10 cellular contexts compared by ENCODE assay signal in the genomic region with DNA sequence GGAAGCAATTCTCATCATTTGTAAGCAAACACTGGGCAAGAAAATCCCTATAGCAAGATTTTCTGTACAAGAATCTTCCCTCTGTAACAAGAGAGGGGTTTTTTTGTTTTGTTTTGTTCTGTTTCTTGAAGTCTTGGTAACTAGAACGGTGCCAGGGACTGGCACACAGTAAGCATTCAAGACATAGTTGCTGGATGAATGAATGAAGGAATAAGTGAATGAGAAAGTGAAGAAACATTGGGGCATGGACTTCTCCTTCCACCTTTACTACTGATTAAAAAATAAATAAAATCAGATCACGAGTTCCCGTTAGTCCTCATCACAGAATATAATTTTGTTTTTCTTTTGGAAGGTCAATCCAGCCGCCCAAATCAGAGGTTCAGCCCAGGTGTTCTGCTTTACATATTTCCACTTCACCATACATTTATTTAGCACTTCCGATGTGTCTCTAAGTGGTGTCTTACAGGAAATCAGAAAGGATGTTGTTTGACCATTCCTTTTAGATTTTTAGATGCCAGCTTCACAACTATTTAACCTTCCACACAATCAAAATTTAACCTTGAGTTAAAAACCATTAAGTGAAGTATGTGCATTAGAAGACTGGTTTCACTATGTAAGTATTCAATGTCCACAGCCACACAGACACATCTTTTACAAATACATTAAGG.
A peak's percentile ranks its signal among the peaks of the same experiment; 100 is the strongest.
DNase-seq lines count a peak whose midpoint lies in the region; ATAC-seq and TF ChIP-seq lines count a peak whose summit lies in the region.
"Had no signal": no experiment of that assay in that cellular context is flagged by ENCODE, and none has a peak within 500 bp of the region (broad histone marks: within the 10 kb centered on the region; RNA-seq: fewer than 3 reads in every experiment).

No MANE protein-coding gene starts in this region.

- peaks cover 6% of the 10 kb centered on the region for H3K4me1 Mint-ChIP-seq in endothelial cell (ENCODE audit: unreplicated experiment)

- H2AFZ ChIP-seq in KMS-11 (ENCODE audit: low read depth), result no peak overlapping the region

- peak overlapping the region; percentile 78 for H3K9ac ChIP-seq in KMS-11

- H3K27me3 Mint-ChIP-seq in endothelial cell (ENCODE audit: unreplicated experiment), result no peaks in the 10 kb centered on the region

- H3K4me2 ChIP-seq in KMS-11, result peak overlapping the region; percentile 91

- no peaks in the 10 kb centered on the region for H3K36me3 Mint-ChIP-seq in endothelial cell (ENCODE audit: low read depth, unreplicated experiment)

- no peak for TF ChIP-seq CTCF in KMS-11 (conservative IDR thresholded peaks at IDR 0.05; ENCODE audit: low read depth, low read length)
- no peak for TF ChIP-seq CTCF in endothelial cell (IDR thresholded peaks at IDR 0.05; ENCODE audit: unreplicated experiment)

- H3K4me3 ChIP-seq in KMS-11 (IDR thresholded peaks at IDR 0.05; ENCODE audit: insufficient read depth, low read depth, low read length) (no peak overlapping the region), mesodermal cell (ENCODE audit: extremely low read depth, insufficient read depth, low read length, poor library complexity, severe bottlenecking) (no peak overlapping the region)
- H3K4me3 ChIP-seq: suprapubic skin had no signal

- H3K36me3 ChIP-seq in KMS-11 (ENCODE audit: insufficient read depth) (no peaks in the 10 kb centered on the region), mesodermal cell (ENCODE audit: control insufficient read depth, insufficient read depth, low read length) (peaks cover 8% of the 10 kb centered on the region)
- H3K36me3 ChIP-seq: suprapubic skin had no signal

- no peak overlapping the region for H3K27ac Mint-ChIP-seq in endothelial cell (ENCODE audit: unreplicated experiment)

- no peaks in the 10 kb centered on the region for H3K9me3 Mint-ChIP-seq in endothelial cell (ENCODE audit: unreplicated experiment)

- H3K4me1 ChIP-seq in KMS-11 (ENCODE audit: low read depth, poor library complexity, severe bottlenecking) (peaks cover 90% of the 10 kb centered on the region), mesodermal cell (ENCODE audit: control insufficient read depth, insufficient read depth, low read length, poor library complexity, severe bottlenecking) (peaks cover 45% of the 10 kb centered on the region)
- H3K4me1 ChIP-seq: suprapubic skin had no signal

- H3K27ac ChIP-seq in KMS-11 (peak overlapping the region; percentile 98), mesodermal cell (ENCODE audit: low read depth, low read length, severe bottlenecking) (peak overlapping the region; percentile 65)
- H3K27ac ChIP-seq: suprapubic skin had no signal

- DNase-seq in pons (ENCODE audit: low spot score) (no peak), endothelial cell (ENCODE audit: low spot score) (no peak), cerebellar nuclear complex (lab: John Stamatoyannopoulos, UW) (no peak)
- no peak for DNase-seq in stimulated activated naive CD4-positive, alpha-beta T cell treated with Interleukin-2 at 50 U/mL for 16 hours (lab: John Stamatoyannopoulos, UW)
- DNase-seq: posterior cingulate gyrus had no signal

- no peaks in the 10 kb centered on the region for H3K9me3 ChIP-seq in mesodermal cell (ENCODE audit: control insufficient read depth, low read length)
- H3K9me3 ChIP-seq: suprapubic skin had no signal

- no peaks in the 10 kb centered on the region for H4K20me1 ChIP-seq in KMS-11 (ENCODE audit: insufficient read depth)

- peak; percentile 33 for ATAC-seq in GM18873 (IDR thresholded peaks at IDR 0.05; ENCODE audit: low FRiP score, unreplicated experiment)
- ATAC-seq in HG02623 (IDR thresholded peaks at IDR 0.05; ENCODE audit: unreplicated experiment), result peak; percentile 22

- no peaks in the 10 kb centered on the region for H3K27me3 ChIP-seq in KMS-11 (ENCODE audit: insufficient read depth, low read depth)
- H3K27me3 ChIP-seq: suprapubic skin had no signal

- no peak overlapping the region for H3K4me3 Mint-ChIP-seq in endothelial cell (ENCODE audit: unreplicated experiment)

- 94 to 100% methylated on average over 1 to 2 of the region's 5 CpGs for WGBS in mesodermal cell (ENCODE audit: insufficient coverage in 2 of 2), 2 experiments

- H3K79me2 ChIP-seq in KMS-11 (ENCODE audit: insufficient read depth, low read depth), result no peaks in the 10 kb centered on the region
